17 cellular contexts compared by ENCODE assay signal in genomic region chrX:39475372-39475771, GRCh38.
DNase-seq lines count a peak whose midpoint lies in the region; TF ChIP-seq lines count a peak whose summit lies in the region.
"Had no signal": no experiment of that assay in that cellular context is flagged by ENCODE, and none has a peak within 500 bp of the region (broad histone marks: within the 10 kb centered on the region; RNA-seq: fewer than 3 reads in every experiment).

No MANE protein-coding gene starts in this region.

- H3K4me3 ChIP-seq in ovary: no peak overlapping the region

- peak overlapping the region; percentile 17 for H3K4me3 Mint-ChIP-seq in progenitor cell of endocrine pancreas (ENCODE audit: low read depth)

- no peaks in the 10 kb centered on the region for H3K27me3 ChIP-seq in ovary

- intact Hi-C loops in ovary (cut with DNase I): no loop called here

- H3K27ac Mint-ChIP-seq in progenitor cell of endocrine pancreas: peak overlapping the region; percentile 5

- no peaks in the 10 kb centered on the region for H3K36me3 ChIP-seq in ovary

- POLR2A ChIA-PET in RWPE1 (lab: Yijun Ruan, JAX; ENCODE audit: low non-redundant PET): no interaction called here

- TF ChIP-seq CTCF in progenitor cell of endocrine pancreas (IDR thresholded peaks at IDR 0.05; ENCODE audit: unreplicated experiment) (no peak), RWPE1 (conservative IDR thresholded peaks at IDR 0.05; ENCODE audit: low read depth) (no peak), ovary (IDR thresholded peaks at IDR 0.05) (no peak)

- no peaks in the 10 kb centered on the region for H3K36me3 Mint-ChIP-seq in progenitor cell of endocrine pancreas (ENCODE audit: insufficient read depth)

- DNase-seq in NCI-H748 (lab: John Stamatoyannopoulos, UW; ENCODE audit: unreplicated experiment) (peak; percentile 32), NCI-H748 treated with DMSO at 0.1 percent for 48 hours (lab: John Stamatoyannopoulos, UW) (no peak), SW480 (ENCODE audit: low spot score) (peak; percentile 69), iPS-NIHi7 (ENCODE audit: extremely low spot score) (peak; percentile 21), progenitor cell of endocrine pancreas (ENCODE audit: low spot score, unreplicated experiment) (no peak), RWPE1 (ENCODE audit: low spot score) (no peak), NCI-H526 treated with DMSO at 0.1 percent for 48 hours (lab: John Stamatoyannopoulos, UW) (no peak), ovary (no peak)
- DNase-seq: DMS53, HCEC 1CT, KG1, NCI-H1048, NCI-H1694 treated with DMSO at 0.1 percent for 48 hours, NCI-H2171, NCI-H524, Right ventricle myocardium superior had no signal

- peaks cover 26% of the 10 kb centered on the region for H3K9me3 Mint-ChIP-seq in progenitor cell of endocrine pancreas (ENCODE audit: low read depth)

- H3K9me3 ChIP-seq in ovary: no peaks in the 10 kb centered on the region

- H3K4me1 ChIP-seq in ovary (ENCODE audit: insufficient read depth): no peaks in the 10 kb centered on the region

- H3K4me1 Mint-ChIP-seq in progenitor cell of endocrine pancreas (ENCODE audit: low read depth): peaks cover 28% of the 10 kb centered on the region

- TF ChIP-seq POLR2A in ovary (IDR thresholded peaks at IDR 0.05): no peak

- CTCF ChIA-PET in RWPE1 (lab: Yijun Ruan, JAX): no interaction called here

- no peak for TF ChIP-seq EP300 in ovary (IDR thresholded peaks at IDR 0.05)

- H3K27me3 Mint-ChIP-seq in progenitor cell of endocrine pancreas: no peaks in the 10 kb centered on the region

- 43 to 51% (median 47%) methylated on average over 5 of the region's 5 CpGs for WGBS in ovary, 3 donors

- no peak overlapping the region for H3K27ac ChIP-seq in RWPE1
- H3K27ac ChIP-seq in ovary: no peak overlapping the region
- H3K27ac ChIP-seq: HL-60 had no signal

Comparison
In these comparisons a context has a peak if more than half of its experiments do, and no peak if none do; other contexts are left out.
1. DNase-seq: peak in NCI-H748 (single experiment), SW480 (single experiment) and iPS-NIHi7 (single experiment); none in NCI-H748 treated with DMSO at 0.1 percent for 48 hours (single experiment), progenitor cell of endocrine pancreas (single experiment), RWPE1 (single experiment), NCI-H526 treated with DMSO at 0.1 percent for 48 hours (single experiment) and ovary (0 of 5).